In genomic region chr14:102573591-102574046, GRCh38 we compare ENCODE assay signal across 1 cellular context.
TF ChIP-seq lines count a peak whose summit lies in the region.

No MANE protein-coding gene starts in this region.

TF ChIP-seq in GM23338, 12 proteins besides CTCF, POLR2A, EP300 and RAD21 (continued from another document):
- TF ChIP-seq, protein P1, sequence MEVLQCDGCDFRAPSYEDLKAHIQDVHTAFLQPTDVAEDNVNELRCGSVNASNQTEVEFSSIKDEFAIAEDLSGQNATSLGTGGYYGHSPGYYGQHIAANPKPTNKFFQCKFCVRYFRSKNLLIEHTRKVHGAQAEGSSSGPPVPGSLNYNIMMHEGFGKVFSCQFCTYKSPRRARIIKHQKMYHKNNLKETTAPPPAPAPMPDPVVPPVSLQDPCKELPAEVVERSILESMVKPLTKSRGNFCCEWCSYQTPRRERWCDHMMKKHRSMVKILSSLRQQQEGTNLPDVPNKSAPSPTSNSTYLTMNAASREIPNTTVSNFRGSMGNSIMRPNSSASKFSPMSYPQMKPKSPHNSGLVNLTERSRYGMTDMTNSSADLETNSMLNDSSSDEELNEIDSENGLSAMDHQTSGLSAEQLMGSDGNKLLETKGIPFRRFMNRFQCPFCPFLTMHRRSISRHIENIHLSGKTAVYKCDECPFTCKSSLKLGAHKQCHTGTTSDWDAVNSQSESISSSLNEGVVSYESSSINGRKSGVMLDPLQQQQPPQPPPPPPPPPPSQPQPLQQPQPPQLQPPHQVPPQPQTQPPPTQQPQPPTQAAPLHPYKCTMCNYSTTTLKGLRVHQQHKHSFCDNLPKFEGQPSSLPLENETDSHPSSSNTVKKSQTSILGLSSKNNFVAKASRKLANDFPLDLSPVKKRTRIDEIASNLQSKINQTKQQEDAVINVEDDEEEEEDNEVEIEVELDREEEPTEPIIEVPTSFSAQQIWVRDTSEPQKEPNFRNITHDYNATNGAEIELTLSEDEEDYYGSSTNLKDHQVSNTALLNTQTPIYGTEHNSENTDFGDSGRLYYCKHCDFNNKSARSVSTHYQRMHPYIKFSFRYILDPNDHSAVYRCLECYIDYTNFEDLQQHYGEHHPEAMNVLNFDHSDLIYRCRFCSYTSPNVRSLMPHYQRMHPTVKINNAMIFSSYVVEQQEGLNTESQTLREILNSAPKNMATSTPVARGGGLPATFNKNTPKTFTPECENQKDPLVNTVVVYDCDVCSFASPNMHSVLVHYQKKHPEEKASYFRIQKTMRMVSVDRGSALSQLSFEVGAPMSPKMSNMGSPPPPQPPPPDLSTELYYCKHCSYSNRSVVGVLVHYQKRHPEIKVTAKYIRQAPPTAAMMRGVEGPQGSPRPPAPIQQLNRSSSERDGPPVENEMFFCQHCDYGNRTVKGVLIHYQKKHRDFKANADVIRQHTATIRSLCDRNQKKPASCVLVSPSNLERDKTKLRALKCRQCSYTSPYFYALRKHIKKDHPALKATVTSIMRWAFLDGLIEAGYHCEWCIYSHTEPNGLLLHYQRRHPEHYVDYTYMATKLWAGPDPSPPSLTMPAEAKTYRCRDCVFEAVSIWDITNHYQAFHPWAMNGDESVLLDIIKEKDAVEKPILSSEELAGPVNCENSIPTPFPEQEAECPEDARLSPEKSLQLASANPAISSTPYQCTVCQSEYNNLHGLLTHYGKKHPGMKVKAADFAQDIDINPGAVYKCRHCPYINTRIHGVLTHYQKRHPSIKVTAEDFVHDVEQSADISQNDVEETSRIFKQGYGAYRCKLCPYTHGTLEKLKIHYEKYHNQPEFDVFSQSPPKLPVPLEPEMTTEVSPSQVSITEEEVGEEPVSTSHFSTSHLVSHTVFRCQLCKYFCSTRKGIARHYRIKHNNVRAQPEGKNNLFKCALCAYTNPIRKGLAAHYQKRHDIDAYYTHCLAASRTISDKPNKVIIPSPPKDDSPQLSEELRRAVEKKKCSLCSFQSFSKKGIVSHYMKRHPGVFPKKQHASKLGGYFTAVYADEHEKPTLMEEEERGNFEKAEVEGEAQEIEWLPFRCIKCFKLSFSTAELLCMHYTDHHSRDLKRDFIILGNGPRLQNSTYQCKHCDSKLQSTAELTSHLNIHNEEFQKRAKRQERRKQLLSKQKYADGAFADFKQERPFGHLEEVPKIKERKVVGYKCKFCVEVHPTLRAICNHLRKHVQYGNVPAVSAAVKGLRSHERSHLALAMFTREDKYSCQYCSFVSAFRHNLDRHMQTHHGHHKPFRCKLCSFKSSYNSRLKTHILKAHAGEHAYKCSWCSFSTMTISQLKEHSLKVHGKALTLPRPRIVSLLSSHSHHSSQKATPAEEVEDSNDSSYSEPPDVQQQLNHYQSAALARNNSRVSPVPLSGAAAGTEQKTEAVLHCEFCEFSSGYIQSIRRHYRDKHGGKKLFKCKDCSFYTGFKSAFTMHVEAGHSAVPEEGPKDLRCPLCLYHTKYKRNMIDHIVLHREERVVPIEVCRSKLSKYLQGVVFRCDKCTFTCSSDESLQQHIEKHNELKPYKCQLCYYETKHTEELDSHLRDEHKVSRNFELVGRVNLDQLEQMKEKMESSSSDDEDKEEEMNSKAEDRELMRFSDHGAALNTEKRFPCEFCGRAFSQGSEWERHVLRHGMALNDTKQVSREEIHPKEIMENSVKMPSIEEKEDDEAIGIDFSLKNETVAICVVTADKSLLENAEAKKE (CRISPR knock-in tag; IDR thresholded peaks at IDR 0.05) = no peak
- no peak for TF ChIP-seq NANOG (IDR thresholded peaks at IDR 0.05; ENCODE audit: borderline replicate concordance)
- TF ChIP-seq ZNF331 (CRISPR knock-in tag; IDR thresholded peaks at IDR 0.05; ENCODE audit: low read depth) = no peak
- TF ChIP-seq STAT1 (IDR thresholded peaks at IDR 0.05; ENCODE audit: unreplicated experiment) = no peak
- no peak for TF ChIP-seq EZH2phosphoT487 (IDR thresholded peaks at IDR 0.05; ENCODE audit: unreplicated experiment)
